10 cellular contexts compared by ENCODE assay signal in the genomic region with DNA sequence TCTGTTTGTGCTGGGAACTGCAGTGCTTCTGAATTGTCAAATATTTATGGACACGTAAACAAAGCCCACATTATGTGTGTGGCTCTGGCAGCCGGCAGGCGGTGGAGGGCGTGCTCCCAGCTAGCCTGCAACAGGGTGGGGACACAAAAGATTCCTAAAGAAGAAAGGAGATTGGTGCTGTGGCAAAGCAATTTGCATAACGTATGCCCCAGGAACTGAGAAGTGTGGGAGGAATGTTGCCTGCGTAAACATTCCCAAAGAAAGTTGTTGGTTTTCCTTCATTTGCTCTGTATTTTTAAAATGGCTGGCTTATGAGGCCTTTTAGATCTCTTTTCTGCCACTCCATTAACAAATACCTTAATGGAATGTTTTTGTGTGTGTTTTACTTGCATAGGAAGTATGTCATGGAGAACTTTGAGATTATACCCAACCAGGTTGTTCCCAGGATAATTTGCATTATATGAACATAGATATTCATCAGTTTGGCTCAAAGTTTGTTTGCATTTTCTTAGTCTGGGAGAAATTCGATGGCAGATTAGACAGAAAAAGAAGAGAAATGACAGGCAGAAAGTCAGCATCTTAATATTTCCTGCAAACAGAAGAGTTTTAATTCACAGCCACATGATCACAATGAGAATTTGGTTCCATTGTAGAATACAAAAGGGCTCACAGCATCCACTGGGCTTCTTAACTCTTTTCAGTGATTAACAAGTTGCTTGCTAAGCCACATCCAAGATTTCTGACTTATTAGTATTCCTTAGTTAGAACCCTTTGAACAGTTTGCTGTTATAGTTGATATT. TPM values are rescaled to one million over a fixed set of nuclear protein-coding genes. Genes with fewer than 3 reads are reported as not detected.
DNase-seq lines count a peak whose midpoint lies in the region; ATAC-seq and TF ChIP-seq lines count a peak whose summit lies in the region.
"Had no signal": no experiment of that assay in that cellular context is flagged by ENCODE, and none has a peak within 500 bp of the region (broad histone marks: within the 10 kb centered on the region; RNA-seq: fewer than 3 reads in every experiment).

No MANE protein-coding gene starts in this region.

- in situ Hi-C loops in transverse colon (cut with MboI; ENCODE audit: low pct_ligation_motif_present in 1 of 4, low pct_unique_long_range_greater_than_20kb in 1 of 4, low sequenced_read_pairs in 3 of 4) = loop anchor here in 3 of 4 donors (10.0 kb wide), 2 partner anchors 49 to 59 kb away; a partner anchor contains a TSS

- H3K27me3 Mint-ChIP-seq in chondrocyte (ENCODE audit: low read depth) = no peaks in the 10 kb centered on the region

- H3K9me3 ChIP-seq in esophagus (ENCODE audit: control insufficient read depth in 2 of 2, insufficient read depth in 1 of 2, low read depth in 1 of 2, low read length in 1 of 2) (no peaks in the 10 kb centered on the region), lower lobe of right lung (no peaks in the 10 kb centered on the region), transverse colon (no peaks in the 10 kb centered on the region)
- H3K9me3 ChIP-seq: SK-N-SH had no signal

- intact Hi-C loops in lower lobe of right lung (cut with DNase I) = loop anchor here (10.0 kb wide), 1 partner anchor 49 kb away; a partner anchor contains a TSS
- intact Hi-C loops in transverse colon (cut with DNase I; ENCODE audit: low total_unique reads) = no loop called here

- H3K9me3 Mint-ChIP-seq in chondrocyte (ENCODE audit: low read depth) = no peaks in the 10 kb centered on the region

- H3K27ac ChIP-seq in esophagus (ENCODE audit: low read depth in 2 of 2, low read length in 1 of 2) = peak overlapping the region; percentile 36 to 68
- peak overlapping the region; percentile 55 for H3K27ac ChIP-seq in lower lobe of right lung
- peak overlapping the region; percentile 77 to 87 (median 82) for H3K27ac ChIP-seq in transverse colon

- no peak overlapping the region for H3K27ac Mint-ChIP-seq in chondrocyte (ENCODE audit: unreplicated experiment)

- H3K36me3 ChIP-seq in esophagus (ENCODE audit: control insufficient read depth in 2 of 2, insufficient read depth in 2 of 2, low read length in 1 of 2) (no peaks in the 10 kb centered on the region), lower lobe of right lung (peaks cover 27% of the 10 kb centered on the region), transverse colon (peaks cover 0 to 13% (median 2%) of the 10 kb centered on the region in 4 donors)

- H3K4me1 ChIP-seq in esophagus (ENCODE audit: control insufficient read depth in 2 of 2, insufficient read depth in 2 of 2, low read length in 1 of 2) (peaks cover 0 to 3% of the 10 kb centered on the region in 2 donors), lower lobe of right lung (peaks cover 13% of the 10 kb centered on the region), transverse colon (peaks cover 8 to 55% (median 24%) of the 10 kb centered on the region in 4 donors)

- no peak overlapping the region for H3K4me3 Mint-ChIP-seq in chondrocyte (ENCODE audit: unreplicated experiment)

- TF ChIP-seq CTCF in lower lobe of right lung (IDR thresholded peaks at IDR 0.05) (no peak), transverse colon (IDR thresholded peaks at IDR 0.05) (peak in 4 of 5 experiments; percentile 18 to 59 (median 40)), chondrocyte (IDR thresholded peaks at IDR 0.05) (no peak)

- H3K27me3 ChIP-seq in esophagus (ENCODE audit: control insufficient read depth in 1 of 2, insufficient read depth in 2 of 2, low read length in 2 of 2) (no peaks in the 10 kb centered on the region), lower lobe of right lung (ENCODE audit: low read depth) (no peaks in the 10 kb centered on the region), transverse colon (no peaks in the 10 kb centered on the region)

- H3K4me1 Mint-ChIP-seq in chondrocyte (ENCODE audit: low read depth) = peaks cover 34% of the 10 kb centered on the region

- peaks cover 17% of the 10 kb centered on the region for H3K36me3 Mint-ChIP-seq in chondrocyte (ENCODE audit: low read depth)

- DNase-seq in NCI-H2196 treated with DMSO at 0.1 percent for 48 hours (lab: John Stamatoyannopoulos, UW; ENCODE audit: unreplicated experiment) = peak; percentile 12
- no peak for DNase-seq in NCI-H2196 (lab: John Stamatoyannopoulos, UW; ENCODE audit: unreplicated experiment)
- peak; percentile 68 for DNase-seq in lower lobe of right lung
- DNase-seq in transverse colon = peak; percentile 79
- DNase-seq in NCI-H524 treated with DMSO at 0.1 percent for 48 hours (lab: John Stamatoyannopoulos, UW) = no peak
- DNase-seq in chondrocyte (ENCODE audit: low spot score) = no peak
- DNase-seq: activated gamma-delta T cell, SK-N-SH had no signal

- no peak overlapping the region for H3K4me3 ChIP-seq in esophagus (ENCODE audit: low read depth in 1 of 2, low read length in 2 of 2)
- H3K4me3 ChIP-seq in lower lobe of right lung = peak overlapping the region; percentile 45
- H3K4me3 ChIP-seq in transverse colon = peak overlapping the region in 3 of 4 donors; percentile 23 to 46 (median 23)

- ATAC-seq in lower lobe of right lung (peak; percentile 89), GM19467 (IDR thresholded peaks at IDR 0.05; ENCODE audit: unreplicated experiment) (no peak)

- WGBS in esophagus, 2 donors = 33 to 46% methylated on average over 7 of the region's 7 CpGs
- WGBS in transverse colon (ENCODE audit: low coverage in 1 of 2), 2 donors = 47% methylated on average over 7 of the region's 7 CpGs; no CpG with 5 or more reads in 1 of the 2 donors

- TF ChIP-seq POLR2A in transverse colon (IDR thresholded peaks at IDR 0.05) = peak; percentile 42

- no peak for TF ChIP-seq EP300 in transverse colon (IDR thresholded peaks at IDR 0.05; ENCODE audit: low read depth)

RNA-seq across cellular contexts. Expression of a gene that starts 41.8 kb away (rescaled TPM):
- 10 to 100 TPM in 1 of 2 donors, 1 to 10 TPM in 1; 9.7 to 22.6 TPM for polyA plus RNA-seq in esophagus
- total RNA-seq in lower lobe of right lung (26.1 TPM), transverse colon (10 to 100 TPM; 20.2 to 40.3 (median 23.8) TPM), chondrocyte (24.9 to 31.6 TPM (median 27.7 TPM) in 3 replicates)

RNA-seq across cellular contexts. Expression of a gene that starts 46.2 kb away (rescaled TPM):
- polyA plus RNA-seq in esophagus = 1 to 10 TPM; 1.9 to 4.2 TPM
- 13.2 TPM for total RNA-seq in lower lobe of right lung
- 100 to 1,000 TPM in 1 of 4 donors, 10 to 100 TPM in 3; 21.8 to 115 (median 35.0) TPM for total RNA-seq in transverse colon
- total RNA-seq in chondrocyte = 28.0 to 41.9 TPM (median 29.6 TPM) in 3 replicates

Comparison
In these comparisons a context has a peak if more than half of its experiments do, and no peak if none do; other contexts are left out.
1. DNase-seq: peak in NCI-H2196 treated with DMSO at 0.1 percent for 48 hours (single experiment), lower lobe of right lung (single experiment) and transverse colon (single experiment); none in NCI-H2196 (single experiment), NCI-H524 treated with DMSO at 0.1 percent for 48 hours (single experiment) and chondrocyte (single experiment).
2. H3K4me3 ChIP-seq: peak in lower lobe of right lung (single experiment) and transverse colon (3 of 4); none in esophagus (0 of 2).
3. CTCF ChIP-seq: peak in transverse colon (4 of 5); none in lower lobe of right lung (single experiment) and chondrocyte (single experiment).
4. Peak in every context shown above with its lines, with median percentiles within 50 percentile points of each other: H3K27ac ChIP-seq.